In genomic region chr3:55487376-55488241, GRCh38 we compare ENCODE assay signal across 8 cellular contexts. TPM values are rescaled to one million over a fixed set of nuclear protein-coding genes. Genes with fewer than 3 reads are reported as not detected.
DNase-seq lines count a peak whose midpoint lies in the region; ATAC-seq and TF ChIP-seq lines count a peak whose summit lies in the region.

No MANE protein-coding gene starts in this region.

- CTCF ChIA-PET in RWPE1 (lab: Yijun Ruan, JAX): interaction anchor here (0.6 kb wide), 1 partner anchor 198 kb away, joined by 3 read pairs; no protein-coding TSS in a partner anchor

- TF ChIP-seq CTCF in RWPE1 (conservative IDR thresholded peaks at IDR 0.05; ENCODE audit: low read depth) (0 out of 2 replicates have a peak, but pooled peaks have one; percentile 10), epithelial cell of proximal tubule (conservative IDR thresholded peaks at IDR 0.05; ENCODE audit: low read depth, low read length) (no peak)

- ATAC-seq in HG03280 (IDR thresholded peaks at IDR 0.05; ENCODE audit: unreplicated experiment): no peak
- no peak for ATAC-seq in GM19324 (IDR thresholded peaks at IDR 0.05; ENCODE audit: low FRiP score, unreplicated experiment)
- no peak for ATAC-seq in GM21737 (IDR thresholded peaks at IDR 0.05; ENCODE audit: unreplicated experiment)

- DNase-seq in activated CD8-positive, alpha-beta memory T cell treated with anti-CD3 and anti-CD28 coated beads, Interleukin-2, amount 50 U/mL, for 48 hours: peak; percentile 52
- no peak for DNase-seq in activated CD8-positive, alpha-beta memory T cell treated with anti-CD3 and anti-CD28 coated beads for 24 hours
- DNase-seq in RWPE1 (ENCODE audit: low spot score) (peak; percentile 16), epithelial cell of proximal tubule (ENCODE audit: low read depth) (no peak), myocyte (ENCODE audit: low read depth) (peak; percentile 70)

- peak overlapping the region; percentile 87 for H3K27ac ChIP-seq in RWPE1

- POLR2A ChIA-PET in RWPE1 (lab: Yijun Ruan, JAX; ENCODE audit: low non-redundant PET): no interaction called here

- peak overlapping the region; percentile 87 for H3K4me3 ChIP-seq in epithelial cell of proximal tubule (ENCODE audit: low read depth, low read length)

RNA-seq across cellular contexts. Expression of gene WNT5A, which starts 0.5 kb away (rescaled TPM):
- 4.4 and 12.5 TPM in 2 replicates for total RNA-seq in epithelial cell of proximal tubule
- 34.5 and 35.5 TPM in 2 replicates for total RNA-seq in myocyte
- 19.6 TPM for polyA plus RNA-seq in myocyte (2012)

Comparison
In these comparisons a context has a peak if more than half of its experiments do, and no peak if none do; other contexts are left out.
1. DNase-seq: peak in activated CD8-positive, alpha-beta memory T cell treated with anti-CD3 and anti-CD28 coated beads, Interleukin-2, amount 50 U/mL, for 48 hours (single experiment), RWPE1 (single experiment) and myocyte (single experiment); none in activated CD8-positive, alpha-beta memory T cell treated with anti-CD3 and anti-CD28 coated beads for 24 hours (single experiment) and epithelial cell of proximal tubule (single experiment).